Comparison of ENCODE assay signal across 19 cellular contexts in genomic region chr18:62771494-62771893, GRCh38. TPM values are rescaled to one million over a fixed set of nuclear protein-coding genes. Genes with fewer than 3 reads are reported as not detected.
DNase-seq lines count a peak whose midpoint lies in the region; ATAC-seq and TF ChIP-seq lines count a peak whose summit lies in the region.
"Had no signal": no experiment of that assay in that cellular context is flagged by ENCODE, and none has a peak within 500 bp of the region (broad histone marks: within the 10 kb centered on the region; RNA-seq: fewer than 3 reads in every experiment).

No MANE protein-coding gene starts in this region.

- WGBS in hepatocyte (ENCODE audit: low lambda C conversion rate, missing lambda C conversion rate), result 97% methylated on average over 3 of the region's 3 CpGs
- WGBS in thyroid gland, 2 donors, result 70 to 75% methylated on average over 3 of the region's 3 CpGs

- ATAC-seq in GM18858 (IDR thresholded peaks at IDR 0.05; ENCODE audit: unreplicated experiment) (peak; percentile 63), HG03066 (IDR thresholded peaks at IDR 0.05; ENCODE audit: low read depth, unreplicated experiment) (peak; percentile 54)
- ATAC-seq: left lung, psoas muscle had no signal

- H3K36me3 ChIP-seq in neural progenitor cell, result no peaks in the 10 kb centered on the region
- H3K36me3 ChIP-seq in OCI-LY7 (ENCODE audit: insufficient read depth, low read length), result no peaks in the 10 kb centered on the region
- no peaks in the 10 kb centered on the region for H3K36me3 ChIP-seq in hepatocyte (replicated peaks; ENCODE audit: insufficient read depth, low read depth)
- no peaks in the 10 kb centered on the region for H3K36me3 ChIP-seq in thyroid gland
- H3K36me3 ChIP-seq: BE2C, HAP-1, left lung, tibial nerve had no signal

- CTCF ChIA-PET in GM10248 (lab: Yijun Ruan, JAX), result no interaction called here
- CTCF ChIA-PET in OCI-LY7 (lab: Charles Lee; ENCODE audit: unreplicated experiment), result no interaction called here

- H3K27me3 ChIP-seq in neural progenitor cell, result no peaks in the 10 kb centered on the region
- no peaks in the 10 kb centered on the region for H3K27me3 ChIP-seq in hepatocyte
- no peaks in the 10 kb centered on the region for H3K27me3 ChIP-seq in thyroid gland
- H3K27me3 ChIP-seq: BE2C, left lung, tibial nerve had no signal

- DNase-seq in GM10248 (ENCODE audit: extremely low spot score) (peak; percentile 27), neural progenitor cell (ENCODE audit: low spot score) (no peak), OCI-LY7 (ENCODE audit: low spot score) (no peak), hepatocyte (ENCODE audit: low spot score) (no peak), thyroid gland (no peak)
- DNase-seq in activated T-helper 2 cell treated with anti-CD3 and anti-CD28 coated beads, Interferon-gamma antibody, Interleukin-2, Interleukin-4, amounts not matched to agents 10 μg/mL and 5 μg/mL and 100 μg/mL, durations not matched to agents 14 hours and 24 hours and 36 hours (ENCODE audit: low spot score), result no peak
- DNase-seq: activated CD4-positive, alpha-beta T cell treated with anti-CD3 and anti-CD28 coated beads, Interleukin-2, amount 10 ng/mL, durations not matched to agents 7 days and 5 days; activated naive CD4-positive, alpha-beta T cell treated with anti-CD3 and anti-CD28 coated beads, Interleukin-2, amount 50 U/mL, for 16 hours; BE2C; hippocampal formation; left lung; MM.1S; NCI-H2107; NCI-H774; psoas muscle had no signal

- no peaks in the 10 kb centered on the region for H3K9me3 Mint-ChIP-seq in activated T-helper 2 cell treated with anti-CD3 and anti-CD28 coated beads, Interferon-gamma antibody, Interleukin-2, Interleukin-4, amounts not matched to agents 10 μg/mL and 5 μg/mL and 100 μg/mL, durations not matched to agents 14 hours and 24 hours and 36 hours
- peaks cover 10% of the 10 kb centered on the region for H3K9me3 Mint-ChIP-seq in neural progenitor cell

- no TSS peak for BruUV-seq in OCI-LY7 (replicated peaks; lab: Mats Ljungman, UMichigan)

- H3K9me2 ChIP-seq in OCI-LY7 (ENCODE audit: insufficient read depth, low read length) (no peaks in the 10 kb centered on the region), hepatocyte (replicated peaks; ENCODE audit: insufficient read depth) (no peaks in the 10 kb centered on the region)

- peaks cover 58% of the 10 kb centered on the region for H3K4me1 Mint-ChIP-seq in activated T-helper 2 cell treated with anti-CD3 and anti-CD28 coated beads, Interferon-gamma antibody, Interleukin-2, Interleukin-4, amounts not matched to agents 10 μg/mL and 5 μg/mL and 100 μg/mL, durations not matched to agents 14 hours and 24 hours and 36 hours (ENCODE audit: low read depth)
- peaks cover 37% of the 10 kb centered on the region for H3K4me1 Mint-ChIP-seq in neural progenitor cell

- H2AFZ ChIP-seq in neural progenitor cell (replicated peaks) (no peak overlapping the region), OCI-LY7 (ENCODE audit: low read length) (no peak overlapping the region), hepatocyte (no peak overlapping the region)

- no peak for TF ChIP-seq POLR2A in thyroid gland (IDR thresholded peaks at IDR 0.05)

- peak overlapping the region; percentile 87 for H3K27ac Mint-ChIP-seq in activated T-helper 2 cell treated with anti-CD3 and anti-CD28 coated beads, Interferon-gamma antibody, Interleukin-2, Interleukin-4, amounts not matched to agents 10 μg/mL and 5 μg/mL and 100 μg/mL, durations not matched to agents 14 hours and 24 hours and 36 hours
- no peak overlapping the region for H3K27ac Mint-ChIP-seq in neural progenitor cell
- H3K27ac Mint-ChIP-seq: activated CD4-positive, alpha-beta T cell treated with anti-CD3 and anti-CD28 coated beads, Interleukin-2, amount 10 ng/mL, durations not matched to agents 7 days and 5 days had no signal

- peaks cover 99% of the 10 kb centered on the region for H3K79me2 ChIP-seq in neural progenitor cell (ENCODE audit: low read depth)
- H3K79me2 ChIP-seq in OCI-LY7 (ENCODE audit: insufficient read depth, low read depth, low read length), result no peaks in the 10 kb centered on the region
- H3K79me2 ChIP-seq in hepatocyte, result peaks cover 77% of the 10 kb centered on the region

- peaks cover 18% of the 10 kb centered on the region for H3K4me1 ChIP-seq in neural progenitor cell
- H3K4me1 ChIP-seq in OCI-LY7 (ENCODE audit: insufficient read depth, low read length, poor library complexity, severe bottlenecking), result peaks cover 5% of the 10 kb centered on the region
- H3K4me1 ChIP-seq in hepatocyte (ENCODE audit: insufficient read depth), result peaks cover 7% of the 10 kb centered on the region
- H3K4me1 ChIP-seq in thyroid gland, result peaks cover 5 to 20% of the 10 kb centered on the region in 2 donors
- H3K4me1 ChIP-seq: BE2C had no signal

- H4K20me1 ChIP-seq in neural progenitor cell (ENCODE audit: low read depth), result peaks cover 40% of the 10 kb centered on the region
- H4K20me1 ChIP-seq in OCI-LY7 (ENCODE audit: insufficient read depth, low read length), result no peaks in the 10 kb centered on the region
- no peaks in the 10 kb centered on the region for H4K20me1 ChIP-seq in hepatocyte (ENCODE audit: insufficient read depth, poor library complexity, severe bottlenecking)

- no peak overlapping the region for H3K4me2 ChIP-seq in neural progenitor cell
- H3K4me2 ChIP-seq in OCI-LY7 (ENCODE audit: low read length), result no peak overlapping the region
- no peak overlapping the region for H3K4me2 ChIP-seq in hepatocyte

- H3K4me3 ChIP-seq in neural progenitor cell (no peak overlapping the region), OCI-LY7 (ENCODE audit: low read depth, low read length, poor library complexity, severe bottlenecking) (no peak overlapping the region), hepatocyte (no peak overlapping the region), thyroid gland (replicated peaks in 1 of 3) (no peak overlapping the region)
- H3K4me3 ChIP-seq: HAP-1, left lung, psoas muscle, tibial nerve had no signal

- POLR2A ChIA-PET in GM10248 (lab: Yijun Ruan, JAX), result no interaction called here
- POLR2A ChIA-PET in OCI-LY7 (lab: Charles Lee), result no interaction called here

- no peak overlapping the region for H3K27ac ChIP-seq in neural progenitor cell
- H3K27ac ChIP-seq in OCI-LY7 (ENCODE audit: low read depth, low read length, poor library complexity, severe bottlenecking), result no peak overlapping the region
- H3K27ac ChIP-seq in hepatocyte, result no peak overlapping the region
- no peak overlapping the region for H3K27ac ChIP-seq in thyroid gland
- H3K27ac ChIP-seq: left lung, psoas muscle, tibial nerve had no signal

- no peaks in the 10 kb centered on the region for H3K9me3 ChIP-seq in neural progenitor cell (ENCODE audit: low read depth)
- H3K9me3 ChIP-seq in OCI-LY7 (ENCODE audit: low read length), result no peaks in the 10 kb centered on the region
- H3K9me3 ChIP-seq in hepatocyte (ENCODE audit: low read depth), result no peaks in the 10 kb centered on the region
- H3K9me3 ChIP-seq in thyroid gland, result no peaks in the 10 kb centered on the region
- H3K9me3 ChIP-seq: BE2C, HAP-1, left lung, psoas muscle, tibial nerve had no signal

- peaks cover 26% of the 10 kb centered on the region for H3K36me3 Mint-ChIP-seq in activated T-helper 2 cell treated with anti-CD3 and anti-CD28 coated beads, Interferon-gamma antibody, Interleukin-2, Interleukin-4, amounts not matched to agents 10 μg/mL and 5 μg/mL and 100 μg/mL, durations not matched to agents 14 hours and 24 hours and 36 hours (ENCODE audit: low read depth)
- H3K36me3 Mint-ChIP-seq in neural progenitor cell, result peaks cover 8% of the 10 kb centered on the region

- intact Hi-C loops in activated T-helper 2 cell treated with anti-CD3 and anti-CD28 coated beads, Interferon-gamma antibody, Interleukin-2, Interleukin-4, amounts not matched to agents 10 μg/mL and 5 μg/mL and 100 μg/mL, durations not matched to agents 14 hours and 24 hours and 36 hours (cut with micrococcal nuclease), result loop anchor here (1.0 to 10.0 kb wide), 5 partner anchors 13 to 817 kb away; no protein-coding TSS in a partner anchor
- intact Hi-C loops in OCI-LY7 (cut with micrococcal nuclease; ENCODE audit: unreplicated experiment), result no loop called here
- intact Hi-C loops in thyroid gland (cut with DNase I), result no loop called here

- H3K9ac ChIP-seq in neural progenitor cell, result no peak overlapping the region

- no peak for TF ChIP-seq CTCF in GM10248 (IDR thresholded peaks at IDR 0.05; ENCODE audit: control extremely low read depth, extremely low read depth, low read depth, missing control alignments)
- TF ChIP-seq CTCF in neural progenitor cell (IDR thresholded peaks at IDR 0.05), result no peak
- no peak for TF ChIP-seq CTCF in OCI-LY7 (conservative IDR thresholded peaks at IDR 0.05; ENCODE audit: low read length)
- no peak for TF ChIP-seq CTCF in hepatocyte (IDR thresholded peaks at IDR 0.05; ENCODE audit: poor library complexity)
- TF ChIP-seq CTCF in thyroid gland (IDR thresholded peaks at IDR 0.05), result no peak

- H3K27me3 Mint-ChIP-seq in activated T-helper 2 cell treated with anti-CD3 and anti-CD28 coated beads, Interferon-gamma antibody, Interleukin-2, Interleukin-4, amounts not matched to agents 10 μg/mL and 5 μg/mL and 100 μg/mL, durations not matched to agents 14 hours and 24 hours and 36 hours (ENCODE audit: low read depth), result no peaks in the 10 kb centered on the region
- H3K27me3 Mint-ChIP-seq in neural progenitor cell (ENCODE audit: insufficient read depth, low read depth), result no peaks in the 10 kb centered on the region
- H3K27me3 Mint-ChIP-seq: activated CD4-positive, alpha-beta T cell treated with anti-CD3 and anti-CD28 coated beads, Interleukin-2, amount 10 ng/mL, durations not matched to agents 7 days and 5 days had no signal

- no peaks in the 10 kb centered on the region for H3F3A ChIP-seq in neural progenitor cell (ENCODE audit: low read depth)

- H3K4me3 Mint-ChIP-seq in activated T-helper 2 cell treated with anti-CD3 and anti-CD28 coated beads, Interferon-gamma antibody, Interleukin-2, Interleukin-4, amounts not matched to agents 10 μg/mL and 5 μg/mL and 100 μg/mL, durations not matched to agents 14 hours and 24 hours and 36 hours (ENCODE audit: low read depth), result no peak overlapping the region
- H3K4me3 Mint-ChIP-seq in neural progenitor cell, result no peak overlapping the region
- H3K4me3 Mint-ChIP-seq: activated CD4-positive, alpha-beta T cell treated with anti-CD3 and anti-CD28 coated beads, Interleukin-2, amount 10 ng/mL, durations not matched to agents 7 days and 5 days had no signal

RNA-seq across cellular contexts. Expression of gene PHLPP1, which starts 56.2 kb away (rescaled TPM):
- total RNA-seq in activated T-helper 2 cell treated with anti-CD3 and anti-CD28 coated beads, Interferon-gamma antibody, Interleukin-2, Interleukin-4, amounts not matched to agents 10 μg/mL and 5 μg/mL and 100 μg/mL, durations not matched to agents 14 hours and 24 hours and 36 hours, result 31.1 and 31.8 TPM in 2 replicates
- total RNA-seq in neural progenitor cell (ENCODE audit: low replicate concordance) (20.8 and 23.8 TPM in 2 replicates), OCI-LY7 (2022) (11.5 and 12.4 TPM in 2 replicates), hepatocyte (12.6 and 14.3 TPM in 2 replicates), thyroid gland (10 to 100 TPM; 14.6 to 22.7 (median 20.4) TPM)
- total RNA-seq in OCI-LY7 (2014; rRNA removed; shearing (Covaris generic)), result 7.1 and 9.0 TPM in 2 replicates
- polyA plus RNA-seq in hepatocyte, result 7.3 and 7.4 TPM in 2 replicates
